In genomic region chr2:127597046-127597983, GRCh38 we compare ENCODE assay signal across 20 cellular contexts. TPM values are rescaled to one million over a fixed set of nuclear protein-coding genes. Genes with fewer than 3 reads are reported as not detected.
A peak's percentile ranks its signal among the peaks of the same experiment; 100 is the strongest.
DNase-seq lines count a peak whose midpoint lies in the region; ATAC-seq and TF ChIP-seq lines count a peak whose summit lies in the region.
"Had no signal": no experiment of that assay in that cellular context is flagged by ENCODE, and none has a peak within 500 bp of the region (broad histone marks: within the 10 kb centered on the region; RNA-seq: fewer than 3 reads in every experiment).

No MANE protein-coding gene starts in this region.

- H3K4me1 Mint-ChIP-seq in activated CD8-positive, alpha-beta memory T cell treated with anti-CD3 and anti-CD28 coated beads, Interleukin-2, amount 10 ng/mL, durations not matched to agents 7 days and 5 days: peaks cover 6% of the 10 kb centered on the region
- H3K4me1 Mint-ChIP-seq in central memory CD8-positive, alpha-beta T cell: no peaks in the 10 kb centered on the region
- H3K4me1 Mint-ChIP-seq: neural progenitor cell had no signal

- H3K27ac Mint-ChIP-seq in activated CD8-positive, alpha-beta memory T cell treated with anti-CD3 and anti-CD28 coated beads, Interleukin-2, amount 10 ng/mL, durations not matched to agents 7 days and 5 days: peak overlapping the region; percentile 18
- H3K27ac Mint-ChIP-seq in central memory CD8-positive, alpha-beta T cell (ENCODE audit: low read depth): peak overlapping the region; percentile 44
- H3K27ac Mint-ChIP-seq: CD8-positive, alpha-beta T cell; neural progenitor cell; T-helper 1 cell treated with Interleukin-12 subunit alpha and Interleukin-12 subunit beta and Interleukin-4 antibody, amounts not matched to agents 30 μg/mL and 1 μg/mL, for 36 hours had no signal

- no peaks in the 10 kb centered on the region for H3K9me3 Mint-ChIP-seq in activated CD8-positive, alpha-beta memory T cell treated with anti-CD3 and anti-CD28 coated beads, Interleukin-2, amount 10 ng/mL, durations not matched to agents 7 days and 5 days (ENCODE audit: low read depth)
- H3K9me3 Mint-ChIP-seq in central memory CD8-positive, alpha-beta T cell: no peaks in the 10 kb centered on the region
- H3K9me3 Mint-ChIP-seq: CD8-positive, alpha-beta T cell had no signal

- no peak overlapping the region for H2BK120ac ChIP-seq in trophoblast cell (ENCODE audit: insufficient read depth, low read length, poor library complexity)

- H3K9me3 ChIP-seq in HEK293 (ENCODE audit: control insufficient read depth, insufficient read depth, low read depth, low read length) (no peaks in the 10 kb centered on the region), trophoblast cell (ENCODE audit: insufficient read depth, low read depth, low read length) (no peaks in the 10 kb centered on the region)
- H3K9me3 ChIP-seq: esophagus muscularis mucosa, psoas muscle had no signal

- no peak overlapping the region for H3K23ac ChIP-seq in trophoblast cell (ENCODE audit: low read length)

- POLR2A ChIA-PET in HEK293 (lab: Yijun Ruan, JAX): no interaction called here

- H3K4me2 ChIP-seq in trophoblast cell (ENCODE audit: low read length): no peak overlapping the region
- H3K4me2 ChIP-seq: neural progenitor cell had no signal

- no peak overlapping the region for H2AK5ac ChIP-seq in trophoblast cell (ENCODE audit: low read length)

- CTCF ChIA-PET in activated CD8-positive, alpha-beta memory T cell treated with anti-CD3 and anti-CD28 coated beads, Interleukin-2, amount 10 ng/mL, durations not matched to agents 7 days and 5 days (lab: Charles Lee): interaction anchor here (1.9 kb wide), 1 partner anchor 53 kb away, joined by 5 read pairs; no protein-coding TSS in a partner anchor
- CTCF ChIA-PET in HEK293 (lab: Yijun Ruan, JAX): no interaction called here

- H3K36me3 Mint-ChIP-seq in activated CD8-positive, alpha-beta memory T cell treated with anti-CD3 and anti-CD28 coated beads, Interleukin-2, amount 10 ng/mL, durations not matched to agents 7 days and 5 days: no peaks in the 10 kb centered on the region
- peaks cover 2% of the 10 kb centered on the region for H3K36me3 Mint-ChIP-seq in central memory CD8-positive, alpha-beta T cell (ENCODE audit: insufficient read depth)
- H3K36me3 Mint-ChIP-seq: CD8-positive, alpha-beta T cell had no signal

- H2AFZ ChIP-seq in trophoblast cell (ENCODE audit: insufficient read depth, low read length, poor library complexity): no peak overlapping the region
- H2AFZ ChIP-seq: neural progenitor cell had no signal

- peaks cover 3% of the 10 kb centered on the region for H3K79me1 ChIP-seq in trophoblast cell (ENCODE audit: low read length)

- no CpG with 5 or more reads among the region's 17 CpGs for WGBS in trophoblast cell (ENCODE audit: extremely low coverage, insufficient coverage, insufficient read length)

- no peak overlapping the region for H4K12ac ChIP-seq in trophoblast cell (ENCODE audit: low read depth, low read length)

- H3K27ac ChIP-seq in HEK293 (ENCODE audit: extremely low read depth, low read depth, low read length) (no peak overlapping the region), trophoblast cell (ENCODE audit: low read depth, low read length) (no peak overlapping the region)
- H3K27ac ChIP-seq: esophagus muscularis mucosa, neural progenitor cell, psoas muscle had no signal

- H3K27me3 ChIP-seq in trophoblast cell (ENCODE audit: insufficient read depth, low read length): no peaks in the 10 kb centered on the region
- H3K27me3 ChIP-seq: esophagus muscularis mucosa, neural progenitor cell had no signal

- no peak for ATAC-seq in activated CD8-positive, alpha-beta memory T cell treated with anti-CD3 and anti-CD28 coated beads, Interleukin-2, amount 10 ng/mL, durations not matched to agents 7 days and 5 days
- ATAC-seq in central memory CD8-positive, alpha-beta T cell (replicated peaks; ENCODE audit: extremely low read depth, poor library complexity, severe bottlenecking): no peak
- ATAC-seq in GM19397 (IDR thresholded peaks at IDR 0.05; ENCODE audit: unreplicated experiment) (no peak), GM21447 (IDR thresholded peaks at IDR 0.05; ENCODE audit: unreplicated experiment) (no peak)
- ATAC-seq: CD8-positive, alpha-beta T cell; psoas muscle had no signal

- H3K36me3 ChIP-seq in HEK293 (ENCODE audit: control insufficient read depth in 2 of 2, insufficient read depth in 1 of 2, low read length in 2 of 2): no peaks in the 10 kb centered on the region
- H3K36me3 ChIP-seq in trophoblast cell (ENCODE audit: control insufficient read depth in 1 of 2, insufficient read depth in 2 of 2, low read length in 2 of 2): no peaks in the 10 kb centered on the region
- H3K36me3 ChIP-seq: esophagus muscularis mucosa, neural progenitor cell had no signal

- peak overlapping the region; percentile 56 for H2BK12ac ChIP-seq in trophoblast cell (ENCODE audit: low read length)

- H3K4me1 ChIP-seq in HEK293 (ENCODE audit: control insufficient read depth, insufficient read depth, low read length) (no peaks in the 10 kb centered on the region), trophoblast cell (ENCODE audit: control insufficient read depth in 1 of 2, insufficient read depth in 2 of 2, low read length in 2 of 2) (peaks cover 0 to 2% of the 10 kb centered on the region in 2 experiments)
- H3K4me1 ChIP-seq: esophagus muscularis mucosa, neural progenitor cell, psoas muscle had no signal

- no peak for DNase-seq in activated CD8-positive, alpha-beta memory T cell treated with anti-CD3 and anti-CD28 coated beads, Interleukin-2, amount 10 ng/mL, durations not matched to agents 7 days and 5 days
- DNase-seq in activated CD8-positive, alpha-beta memory T cell treated with anti-CD3 and anti-CD28 coated beads for 24 hours: no peak
- no peak for DNase-seq in central memory CD8-positive, alpha-beta T cell (ENCODE audit: low spot score in 2 of 2)
- DNase-seq in trophoblast cell (peak in 1 of 2 donors; percentile 23), mucosa of gallbladder (ENCODE audit: low spot score) (no peak)
- DNase-seq: activated CD4-positive, alpha-beta T cell treated with anti-CD3 and anti-CD28 coated beads for 4 hours; foreskin melanocyte; GDM1; hippocampal formation; NCI-H1436 treated with DMSO at 0.1 percent for 48 hours; NCI-H524 treated with DMSO at 0.1 percent for 48 hours; psoas muscle had no signal

- no peak overlapping the region for H2BK5ac ChIP-seq in trophoblast cell (ENCODE audit: low read depth, low read length, poor library complexity)

- H3K18ac ChIP-seq in trophoblast cell (ENCODE audit: low read length): no peak overlapping the region

- H3K79me2 ChIP-seq in trophoblast cell (ENCODE audit: control insufficient read depth, insufficient read depth, low read length, poor library complexity): no peaks in the 10 kb centered on the region

- TF ChIP-seq CTCF in HEK293 (tag by site-specific recombination; IDR thresholded peaks at IDR 0.05): no peak

- H3K14ac ChIP-seq in trophoblast cell (ENCODE audit: low read length): no peak overlapping the region

- H4K8ac ChIP-seq in trophoblast cell (ENCODE audit: low read depth, low read length): no peak overlapping the region

- H3K4me3 Mint-ChIP-seq in activated CD8-positive, alpha-beta memory T cell treated with anti-CD3 and anti-CD28 coated beads, Interleukin-2, amount 10 ng/mL, durations not matched to agents 7 days and 5 days: no peak overlapping the region
- no peak overlapping the region for H3K4me3 Mint-ChIP-seq in central memory CD8-positive, alpha-beta T cell
- H3K4me3 Mint-ChIP-seq: CD8-positive, alpha-beta T cell; neural progenitor cell; T-helper 1 cell treated with Interleukin-12 subunit alpha and Interleukin-12 subunit beta and Interleukin-4 antibody, amounts not matched to agents 30 μg/mL and 1 μg/mL, for 36 hours had no signal

- H3K4me3 ChIP-seq in HEK293 (ENCODE audit: low read depth, low read length) (no peak overlapping the region), trophoblast cell (ENCODE audit: low read depth, low read length) (no peak overlapping the region)
- H3K4me3 ChIP-seq: esophagus muscularis mucosa, neural progenitor cell, psoas muscle had no signal

- no peak overlapping the region for H3K9ac ChIP-seq in trophoblast cell (ENCODE audit: low read length)
- H3K9ac ChIP-seq: neural progenitor cell had no signal

- no peak overlapping the region for H3K4ac ChIP-seq in trophoblast cell (ENCODE audit: low read depth, low read length)

- H4K91ac ChIP-seq in trophoblast cell (ENCODE audit: low read depth, low read length): no peak overlapping the region

- peaks cover 33% of the 10 kb centered on the region for H3K27me3 Mint-ChIP-seq in activated CD8-positive, alpha-beta memory T cell treated with anti-CD3 and anti-CD28 coated beads, Interleukin-2, amount 10 ng/mL, durations not matched to agents 7 days and 5 days
- H3K27me3 Mint-ChIP-seq in central memory CD8-positive, alpha-beta T cell: peaks cover 33% of the 10 kb centered on the region

TF ChIP-seq in HEK293, 187 proteins besides CTCF, POLR2A, EP300 and RAD21 (continues in another document):
- TF ChIP-seq ZNF426 (tag by site-specific recombination; IDR thresholded peaks at IDR 0.05) (peak; percentile 50), WT1 (tag by site-specific recombination; IDR thresholded peaks at IDR 0.05) (no peak), PBX3 (CRISPR knock-in tag; IDR thresholded peaks at IDR 0.05) (no peak), ZNF501 (tag by site-specific recombination; IDR thresholded peaks at IDR 0.05) (no peak)

RNA-seq across cellular contexts. Expression of gene GPR17, which starts 48.6 kb away (rescaled TPM):
- total RNA-seq in activated CD8-positive, alpha-beta memory T cell treated with anti-CD3 and anti-CD28 coated beads, Interleukin-2, amount 10 ng/mL, durations not matched to agents 7 days and 5 days: not detected
- polyA plus RNA-seq in trophoblast cell (2013): 0.25 and 0.33 TPM in 2 replicates
- total RNA-seq in mucosa of gallbladder: 0.17 TPM
- total RNA-seq: CD8-positive, alpha-beta T cell; SK-MEL-5 had no signal
